1 cellular context compared by ENCODE assay signal in genomic region chr19:18253130-18253529, GRCh38.
A peak's percentile ranks its signal among the peaks of the same experiment; 100 is the strongest.
TF ChIP-seq lines count a peak whose summit lies in the region.

No MANE protein-coding gene starts in this region.

TF ChIP-seq in HepG2, 621 proteins besides CTCF, POLR2A, EP300 and RAD21 (continued from another document):
- no peak for TF ChIP-seq PAXIP1 (CRISPR knock-in tag; conservative IDR thresholded peaks at IDR 0.05)
- TF ChIP-seq ESRRA (CRISPR knock-in tag; IDR thresholded peaks at IDR 0.05; ENCODE audit: low read depth) = no peak
- TF ChIP-seq, protein P1, sequence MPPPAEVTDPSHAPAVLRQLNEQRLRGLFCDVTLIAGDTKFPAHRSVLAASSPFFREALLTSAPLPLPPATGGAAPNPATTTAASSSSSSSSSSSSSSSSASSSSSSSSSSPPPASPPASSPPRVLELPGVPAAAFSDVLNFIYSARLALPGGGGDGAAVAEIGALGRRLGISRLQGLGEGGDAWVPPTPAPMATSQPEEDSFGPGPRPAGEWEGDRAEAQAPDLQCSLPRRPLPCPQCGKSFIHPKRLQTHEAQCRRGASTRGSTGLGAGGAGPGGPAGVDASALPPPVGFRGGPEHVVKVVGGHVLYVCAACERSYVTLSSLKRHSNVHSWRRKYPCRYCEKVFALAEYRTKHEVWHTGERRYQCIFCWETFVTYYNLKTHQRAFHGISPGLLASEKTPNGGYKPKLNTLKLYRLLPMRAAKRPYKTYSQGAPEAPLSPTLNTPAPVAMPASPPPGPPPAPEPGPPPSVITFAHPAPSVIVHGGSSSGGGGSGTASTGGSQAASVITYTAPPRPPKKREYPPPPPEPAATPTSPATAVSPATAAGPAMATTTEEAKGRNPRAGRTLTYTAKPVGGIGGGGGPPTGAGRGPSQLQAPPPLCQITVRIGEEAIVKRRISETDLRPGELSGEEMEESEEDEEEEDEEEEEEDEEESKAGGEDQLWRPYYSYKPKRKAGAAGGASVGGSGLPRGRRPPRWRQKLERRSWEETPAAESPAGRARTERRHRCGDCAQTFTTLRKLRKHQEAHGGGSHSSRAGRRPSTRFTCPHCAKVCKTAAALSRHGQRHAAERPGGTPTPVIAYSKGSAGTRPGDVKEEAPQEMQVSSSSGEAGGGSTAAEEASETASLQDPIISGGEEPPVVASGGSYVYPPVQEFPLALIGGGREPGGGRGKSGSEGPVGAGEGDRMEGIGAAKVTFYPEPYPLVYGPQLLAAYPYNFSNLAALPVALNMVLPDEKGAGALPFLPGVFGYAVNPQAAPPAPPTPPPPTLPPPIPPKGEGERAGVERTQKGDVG (CRISPR knock-in tag; IDR thresholded peaks at IDR 0.05; ENCODE audit: borderline replicate concordance) = no peak
- no peak for TF ChIP-seq HNF1B (CRISPR knock-in tag; IDR thresholded peaks at IDR 0.05)
- TF ChIP-seq, protein P2, sequence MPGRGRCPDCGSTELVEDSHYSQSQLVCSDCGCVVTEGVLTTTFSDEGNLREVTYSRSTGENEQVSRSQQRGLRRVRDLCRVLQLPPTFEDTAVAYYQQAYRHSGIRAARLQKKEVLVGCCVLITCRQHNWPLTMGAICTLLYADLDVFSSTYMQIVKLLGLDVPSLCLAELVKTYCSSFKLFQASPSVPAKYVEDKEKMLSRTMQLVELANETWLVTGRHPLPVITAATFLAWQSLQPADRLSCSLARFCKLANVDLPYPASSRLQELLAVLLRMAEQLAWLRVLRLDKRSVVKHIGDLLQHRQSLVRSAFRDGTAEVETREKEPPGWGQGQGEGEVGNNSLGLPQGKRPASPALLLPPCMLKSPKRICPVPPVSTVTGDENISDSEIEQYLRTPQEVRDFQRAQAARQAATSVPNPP (CRISPR knock-in tag; IDR thresholded peaks at IDR 0.05) = no peak
- TF ChIP-seq ZNF770 (CRISPR knock-in tag; IDR thresholded peaks at IDR 0.05) = peak; percentile 97
- TF ChIP-seq SIX4 (CRISPR knock-in tag; IDR thresholded peaks at IDR 0.05) = no peak
- no peak for TF ChIP-seq FOXJ3 (CRISPR knock-in tag; IDR thresholded peaks at IDR 0.05; ENCODE audit: borderline replicate concordance)
- no peak for TF ChIP-seq CREB3 (CRISPR knock-in tag; IDR thresholded peaks at IDR 0.05)
- TF ChIP-seq PATZ1 (CRISPR knock-in tag; IDR thresholded peaks at IDR 0.05) = no peak
- TF ChIP-seq LCORL (IDR thresholded peaks at IDR 0.05) = no peak
- TF ChIP-seq LCORL (CRISPR knock-in tag; IDR thresholded peaks at IDR 0.05) = no peak
- peak; percentile 10; the same call in 1 of the 2 replicates for TF ChIP-seq HNF4A (CRISPR knock-in tag; IDR thresholded peaks at IDR 0.05)
- TF ChIP-seq CCAR2 (optimal IDR thresholded peaks at IDR 0.05; ENCODE audit: low read depth, low read length) = no peak
- TF ChIP-seq ZNF263 (CRISPR knock-in tag; IDR thresholded peaks at IDR 0.05) = peak; percentile 76
- TF ChIP-seq, protein P3, sequence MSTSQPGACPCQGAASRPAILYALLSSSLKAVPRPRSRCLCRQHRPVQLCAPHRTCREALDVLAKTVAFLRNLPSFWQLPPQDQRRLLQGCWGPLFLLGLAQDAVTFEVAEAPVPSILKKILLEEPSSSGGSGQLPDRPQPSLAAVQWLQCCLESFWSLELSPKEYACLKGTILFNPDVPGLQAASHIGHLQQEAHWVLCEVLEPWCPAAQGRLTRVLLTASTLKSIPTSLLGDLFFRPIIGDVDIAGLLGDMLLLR (CRISPR knock-in tag; IDR thresholded peaks at IDR 0.05) = no peak
- TF ChIP-seq, protein P4, sequence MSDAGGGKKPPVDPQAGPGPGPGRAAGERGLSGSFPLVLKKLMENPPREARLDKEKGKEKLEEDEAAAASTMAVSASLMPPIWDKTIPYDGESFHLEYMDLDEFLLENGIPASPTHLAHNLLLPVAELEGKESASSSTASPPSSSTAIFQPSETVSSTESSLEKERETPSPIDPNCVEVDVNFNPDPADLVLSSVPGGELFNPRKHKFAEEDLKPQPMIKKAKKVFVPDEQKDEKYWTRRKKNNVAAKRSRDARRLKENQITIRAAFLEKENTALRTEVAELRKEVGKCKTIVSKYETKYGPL (CRISPR knock-in tag; IDR thresholded peaks at IDR 0.05) = no peak
- TF ChIP-seq ZBTB21 (CRISPR knock-in tag; IDR thresholded peaks at IDR 0.05) = no peak
- TF ChIP-seq TARDBP (CRISPR knock-in tag; IDR thresholded peaks at IDR 0.05) = no peak
- no peak for TF ChIP-seq REPIN1 (CRISPR knock-in tag; IDR thresholded peaks at IDR 0.05; ENCODE audit: borderline replicate concordance, low read depth)
- no peak for TF ChIP-seq HIC2 (CRISPR knock-in tag; IDR thresholded peaks at IDR 0.05; ENCODE audit: low read depth)
